1 cellular context compared by ENCODE assay signal in the genomic region with DNA sequence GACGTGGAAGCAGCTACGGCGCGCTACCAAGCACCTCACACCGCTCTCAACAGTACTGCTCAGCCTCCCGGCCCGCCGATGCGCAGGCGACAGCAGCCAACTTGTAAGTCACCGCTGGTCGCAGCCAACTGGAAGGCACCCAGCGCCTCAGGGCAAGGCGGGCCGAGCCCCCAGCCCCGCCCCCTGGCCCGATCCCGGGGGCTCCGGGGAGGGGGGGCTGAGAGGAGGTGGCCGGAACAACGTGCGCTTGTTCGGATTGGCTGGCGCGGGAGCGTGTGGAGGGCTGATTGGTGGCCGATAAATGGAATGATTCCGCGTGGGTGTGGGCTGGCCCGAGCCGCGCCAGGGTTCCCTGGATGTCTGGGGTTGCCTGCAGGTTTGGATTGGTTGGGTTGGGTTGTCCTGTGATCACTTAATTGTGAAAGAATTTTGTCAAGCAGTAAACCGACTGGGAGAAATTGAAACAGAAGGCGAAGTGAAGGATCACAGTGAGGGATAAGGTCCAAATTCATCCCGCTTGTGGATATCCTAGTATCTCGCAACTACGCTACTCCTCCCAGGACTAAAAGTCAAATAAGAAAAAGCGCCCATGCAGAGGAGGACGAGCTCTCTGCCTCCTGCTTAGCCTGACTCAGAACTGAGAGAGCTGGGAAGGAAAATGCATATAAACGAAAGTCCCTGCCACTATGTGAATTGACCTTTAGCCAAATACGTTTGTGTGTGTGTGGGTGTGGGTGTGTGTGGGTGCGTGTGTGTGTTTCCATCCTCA.
TF ChIP-seq lines count a peak whose summit lies in the region.

A gene with protein sequence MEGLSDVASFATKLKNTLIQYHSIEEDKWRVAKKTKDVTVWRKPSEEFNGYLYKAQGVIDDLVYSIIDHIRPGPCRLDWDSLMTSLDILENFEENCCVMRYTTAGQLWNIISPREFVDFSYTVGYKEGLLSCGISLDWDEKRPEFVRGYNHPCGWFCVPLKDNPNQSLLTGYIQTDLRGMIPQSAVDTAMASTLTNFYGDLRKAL (minus strand): TSS at position 130 of the 769 bp plus-strand sequence. CDS start 5,102 bp downstream, outside the sequence.

TF ChIP-seq in HepG2, 621 proteins besides CTCF, POLR2A, EP300 and RAD21 (continued from another document and continues in another):
- TF ChIP-seq, protein P1, sequence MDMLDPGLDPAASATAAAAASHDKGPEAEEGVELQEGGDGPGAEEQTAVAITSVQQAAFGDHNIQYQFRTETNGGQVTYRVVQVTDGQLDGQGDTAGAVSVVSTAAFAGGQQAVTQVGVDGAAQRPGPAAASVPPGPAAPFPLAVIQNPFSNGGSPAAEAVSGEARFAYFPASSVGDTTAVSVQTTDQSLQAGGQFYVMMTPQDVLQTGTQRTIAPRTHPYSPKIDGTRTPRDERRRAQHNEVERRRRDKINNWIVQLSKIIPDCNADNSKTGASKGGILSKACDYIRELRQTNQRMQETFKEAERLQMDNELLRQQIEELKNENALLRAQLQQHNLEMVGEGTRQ (IDR thresholded peaks at IDR 0.05; ENCODE audit: low read depth, low read length): no peak
- TF ChIP-seq, protein P1 (CRISPR knock-in tag; IDR thresholded peaks at IDR 0.05; ENCODE audit: borderline replicate concordance): 0 out of 2 replicates have a peak, but pooled peaks have one; percentile 36
- TF ChIP-seq ZNF33B (CRISPR knock-in tag; IDR thresholded peaks at IDR 0.05) (peak; percentile 77; the same call in 1 of the 2 replicates), TAF1 (CRISPR knock-in tag; IDR thresholded peaks at IDR 0.05) (peak; percentile 99), FIP1L1 (IDR thresholded peaks at IDR 0.05; ENCODE audit: borderline replicate concordance, insufficient read depth, low read depth, low read length) (no peak), RFX1 (IDR thresholded peaks at IDR 0.05) (no peak), ZNF333 (CRISPR knock-in tag; IDR thresholded peaks at IDR 0.05; ENCODE audit: borderline replicate concordance) (no peak), ZFP82 (CRISPR knock-in tag; IDR thresholded peaks at IDR 0.05; ENCODE audit: borderline replicate concordance) (peak; percentile 78; the same call in 1 of the 2 replicates), ZBTB20 (CRISPR knock-in tag; IDR thresholded peaks at IDR 0.05; ENCODE audit: borderline replicate concordance, low read depth) (no peak), PHF20 (CRISPR knock-in tag; IDR thresholded peaks at IDR 0.05) (0 out of 2 replicates have a peak, but pooled peaks have one; percentile 37), SMYD3 (CRISPR knock-in tag; IDR thresholded peaks at IDR 0.05) (0 out of 2 replicates have a peak, but pooled peaks have one; percentile 1)
- TF ChIP-seq, protein P2, sequence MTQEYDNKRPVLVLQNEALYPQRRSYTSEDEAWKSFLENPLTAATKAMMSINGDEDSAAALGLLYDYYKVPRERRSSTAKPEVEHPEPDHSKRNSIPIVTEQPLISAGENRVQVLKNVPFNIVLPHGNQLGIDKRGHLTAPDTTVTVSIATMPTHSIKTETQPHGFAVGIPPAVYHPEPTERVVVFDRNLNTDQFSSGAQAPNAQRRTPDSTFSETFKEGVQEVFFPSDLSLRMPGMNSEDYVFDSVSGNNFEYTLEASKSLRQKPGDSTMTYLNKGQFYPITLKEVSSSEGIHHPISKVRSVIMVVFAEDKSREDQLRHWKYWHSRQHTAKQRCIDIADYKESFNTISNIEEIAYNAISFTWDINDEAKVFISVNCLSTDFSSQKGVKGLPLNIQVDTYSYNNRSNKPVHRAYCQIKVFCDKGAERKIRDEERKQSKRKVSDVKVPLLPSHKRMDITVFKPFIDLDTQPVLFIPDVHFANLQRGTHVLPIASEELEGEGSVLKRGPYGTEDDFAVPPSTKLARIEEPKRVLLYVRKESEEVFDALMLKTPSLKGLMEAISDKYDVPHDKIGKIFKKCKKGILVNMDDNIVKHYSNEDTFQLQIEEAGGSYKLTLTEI (CRISPR knock-in tag; conservative IDR thresholded peaks at IDR 0.05): no peak
- TF ChIP-seq, protein P3, sequence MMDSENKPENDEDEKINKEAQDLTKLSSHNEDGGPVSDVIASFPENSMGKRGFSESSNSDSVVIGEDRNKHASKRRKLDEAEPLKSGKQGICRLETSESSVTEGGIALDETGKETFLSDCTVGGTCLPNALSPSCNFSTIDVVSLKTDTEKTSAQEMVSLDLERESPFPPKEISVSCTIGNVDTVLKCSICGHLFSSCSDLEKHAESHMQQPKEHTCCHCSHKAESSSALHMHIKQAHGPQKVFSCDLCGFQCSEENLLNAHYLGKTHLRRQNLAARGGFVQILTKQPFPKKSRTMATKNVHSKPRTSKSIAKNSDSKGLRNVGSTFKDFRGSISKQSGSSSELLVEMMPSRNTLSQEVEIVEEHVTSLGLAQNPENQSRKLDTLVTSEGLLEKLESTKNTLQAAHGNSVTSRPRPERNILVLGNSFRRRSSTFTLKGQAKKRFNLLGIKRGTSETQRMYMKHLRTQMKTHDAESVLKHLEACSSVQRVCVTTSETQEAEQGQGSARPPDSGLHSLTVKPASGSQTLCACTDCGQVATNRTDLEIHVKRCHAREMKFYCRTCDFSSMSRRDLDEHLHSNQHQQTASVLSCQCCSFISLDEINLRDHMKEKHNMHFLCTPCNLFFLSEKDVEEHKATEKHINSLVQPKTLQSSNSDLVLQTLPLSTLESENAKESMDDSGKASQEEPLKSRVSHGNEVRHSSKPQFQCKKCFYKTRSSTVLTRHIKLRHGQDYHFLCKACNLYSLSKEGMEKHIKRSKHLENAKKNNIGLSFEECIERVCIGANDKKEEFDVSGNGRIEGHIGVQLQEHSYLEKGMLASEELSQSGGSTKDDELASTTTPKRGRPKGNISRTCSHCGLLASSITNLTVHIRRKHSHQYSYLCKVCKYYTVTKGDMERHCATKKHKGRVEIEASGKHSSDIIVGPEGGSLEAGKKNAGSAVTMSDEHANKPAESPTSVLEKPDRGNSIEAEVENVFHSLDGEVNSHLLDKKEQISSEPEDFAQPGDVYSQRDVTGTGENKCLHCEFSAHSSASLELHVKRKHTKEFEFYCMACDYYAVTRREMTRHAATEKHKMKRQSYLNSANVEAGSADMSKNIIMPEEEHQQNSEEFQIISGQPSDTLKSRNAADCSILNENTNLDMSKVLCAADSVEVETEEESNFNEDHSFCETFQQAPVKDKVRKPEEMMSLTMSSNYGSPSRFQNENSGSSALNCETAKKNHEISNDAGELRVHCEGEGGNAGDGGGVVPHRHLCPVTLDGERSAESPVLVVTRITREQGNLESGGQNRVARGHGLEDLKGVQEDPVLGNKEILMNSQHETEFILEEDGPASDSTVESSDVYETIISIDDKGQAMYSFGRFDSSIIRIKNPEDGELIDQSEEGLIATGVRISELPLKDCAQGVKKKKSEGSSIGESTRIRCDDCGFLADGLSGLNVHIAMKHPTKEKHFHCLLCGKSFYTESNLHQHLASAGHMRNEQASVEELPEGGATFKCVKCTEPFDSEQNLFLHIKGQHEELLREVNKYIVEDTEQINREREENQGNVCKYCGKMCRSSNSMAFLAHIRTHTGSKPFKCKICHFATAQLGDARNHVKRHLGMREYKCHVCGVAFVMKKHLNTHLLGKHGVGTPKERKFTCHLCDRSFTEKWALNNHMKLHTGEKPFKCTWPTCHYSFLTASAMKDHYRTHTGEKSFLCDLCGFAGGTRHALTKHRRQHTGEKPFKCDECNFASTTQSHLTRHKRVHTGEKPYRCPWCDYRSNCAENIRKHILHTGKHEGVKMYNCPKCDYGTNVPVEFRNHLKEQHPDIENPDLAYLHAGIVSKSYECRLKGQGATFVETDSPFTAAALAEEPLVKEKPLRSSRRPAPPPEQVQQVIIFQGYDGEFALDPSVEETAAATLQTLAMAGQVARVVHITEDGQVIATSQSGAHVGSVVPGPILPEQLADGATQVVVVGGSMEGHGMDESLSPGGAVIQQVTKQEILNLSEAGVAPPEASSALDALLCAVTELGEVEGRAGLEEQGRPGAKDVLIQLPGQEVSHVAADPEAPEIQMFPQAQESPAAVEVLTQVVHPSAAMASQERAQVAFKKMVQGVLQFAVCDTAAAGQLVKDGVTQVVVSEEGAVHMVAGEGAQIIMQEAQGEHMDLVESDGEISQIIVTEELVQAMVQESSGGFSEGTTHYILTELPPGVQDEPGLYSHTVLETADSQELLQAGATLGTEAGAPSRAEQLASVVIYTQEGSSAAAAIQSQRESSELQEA (CRISPR knock-in tag; IDR thresholded peaks at IDR 0.05; ENCODE audit: not compliant biosample characterization): peak; percentile 78
- TF ChIP-seq, protein P4, sequence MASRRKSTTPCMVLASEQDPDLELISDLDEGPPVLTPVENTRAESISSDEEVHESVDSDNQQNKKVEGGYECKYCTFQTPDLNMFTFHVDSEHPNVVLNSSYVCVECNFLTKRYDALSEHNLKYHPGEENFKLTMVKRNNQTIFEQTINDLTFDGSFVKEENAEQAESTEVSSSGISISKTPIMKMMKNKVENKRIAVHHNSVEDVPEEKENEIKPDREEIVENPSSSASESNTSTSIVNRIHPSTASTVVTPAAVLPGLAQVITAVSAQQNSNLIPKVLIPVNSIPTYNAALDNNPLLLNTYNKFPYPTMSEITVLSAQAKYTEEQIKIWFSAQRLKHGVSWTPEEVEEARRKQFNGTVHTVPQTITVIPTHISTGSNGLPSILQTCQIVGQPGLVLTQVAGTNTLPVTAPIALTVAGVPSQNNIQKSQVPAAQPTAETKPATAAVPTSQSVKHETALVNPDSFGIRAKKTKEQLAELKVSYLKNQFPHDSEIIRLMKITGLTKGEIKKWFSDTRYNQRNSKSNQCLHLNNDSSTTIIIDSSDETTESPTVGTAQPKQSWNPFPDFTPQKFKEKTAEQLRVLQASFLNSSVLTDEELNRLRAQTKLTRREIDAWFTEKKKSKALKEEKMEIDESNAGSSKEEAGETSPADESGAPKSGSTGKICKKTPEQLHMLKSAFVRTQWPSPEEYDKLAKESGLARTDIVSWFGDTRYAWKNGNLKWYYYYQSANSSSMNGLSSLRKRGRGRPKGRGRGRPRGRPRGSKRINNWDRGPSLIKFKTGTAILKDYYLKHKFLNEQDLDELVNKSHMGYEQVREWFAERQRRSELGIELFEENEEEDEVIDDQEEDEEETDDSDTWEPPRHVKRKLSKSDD (CRISPR knock-in tag; IDR thresholded peaks at IDR 0.05; ENCODE audit: low read depth): peak; percentile 16; the same call in 1 of the 2 replicates
- TF ChIP-seq, protein P5, sequence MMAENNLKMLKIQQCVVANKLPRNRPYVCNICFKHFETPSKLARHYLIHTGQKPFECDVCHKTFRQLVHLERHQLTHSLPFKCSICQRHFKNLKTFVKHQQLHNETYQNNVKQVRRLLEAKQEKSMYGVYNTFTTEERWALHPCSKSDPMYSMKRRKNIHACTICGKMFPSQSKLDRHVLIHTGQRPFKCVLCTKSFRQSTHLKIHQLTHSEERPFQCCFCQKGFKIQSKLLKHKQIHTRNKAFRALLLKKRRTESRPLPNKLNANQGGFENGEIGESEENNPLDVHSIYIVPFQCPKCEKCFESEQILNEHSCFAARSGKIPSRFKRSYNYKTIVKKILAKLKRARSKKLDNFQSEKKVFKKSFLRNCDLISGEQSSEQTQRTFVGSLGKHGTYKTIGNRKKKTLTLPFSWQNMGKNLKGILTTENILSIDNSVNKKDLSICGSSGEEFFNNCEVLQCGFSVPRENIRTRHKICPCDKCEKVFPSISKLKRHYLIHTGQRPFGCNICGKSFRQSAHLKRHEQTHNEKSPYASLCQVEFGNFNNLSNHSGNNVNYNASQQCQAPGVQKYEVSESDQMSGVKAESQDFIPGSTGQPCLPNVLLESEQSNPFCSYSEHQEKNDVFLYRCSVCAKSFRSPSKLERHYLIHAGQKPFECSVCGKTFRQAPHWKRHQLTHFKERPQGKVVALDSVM (CRISPR knock-in tag; IDR thresholded peaks at IDR 0.05): peak; percentile 6; the same call in 1 of the 2 replicates
- TF ChIP-seq, protein P6, sequence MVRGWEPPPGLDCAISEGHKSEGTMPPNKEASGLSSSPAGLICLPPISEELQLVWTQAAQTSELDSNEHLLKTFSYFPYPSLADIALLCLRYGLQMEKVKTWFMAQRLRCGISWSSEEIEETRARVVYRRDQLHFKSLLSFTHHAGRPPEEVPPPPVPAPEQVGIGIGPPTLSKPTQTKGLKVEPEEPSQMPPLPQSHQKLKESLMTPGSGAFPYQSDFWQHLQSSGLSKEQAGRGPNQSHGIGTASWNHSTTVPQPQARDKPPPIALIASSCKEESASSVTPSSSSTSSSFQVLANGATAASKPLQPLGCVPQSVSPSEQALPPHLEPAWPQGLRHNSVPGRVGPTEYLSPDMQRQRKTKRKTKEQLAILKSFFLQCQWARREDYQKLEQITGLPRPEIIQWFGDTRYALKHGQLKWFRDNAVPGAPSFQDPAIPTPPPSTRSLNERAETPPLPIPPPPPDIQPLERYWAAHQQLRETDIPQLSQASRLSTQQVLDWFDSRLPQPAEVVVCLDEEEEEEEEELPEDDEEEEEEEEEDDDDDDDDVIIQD (CRISPR knock-in tag; IDR thresholded peaks at IDR 0.05; ENCODE audit: low read depth): peak; percentile 62; the same call in 1 of the 2 replicates
- TF ChIP-seq, protein P7, sequence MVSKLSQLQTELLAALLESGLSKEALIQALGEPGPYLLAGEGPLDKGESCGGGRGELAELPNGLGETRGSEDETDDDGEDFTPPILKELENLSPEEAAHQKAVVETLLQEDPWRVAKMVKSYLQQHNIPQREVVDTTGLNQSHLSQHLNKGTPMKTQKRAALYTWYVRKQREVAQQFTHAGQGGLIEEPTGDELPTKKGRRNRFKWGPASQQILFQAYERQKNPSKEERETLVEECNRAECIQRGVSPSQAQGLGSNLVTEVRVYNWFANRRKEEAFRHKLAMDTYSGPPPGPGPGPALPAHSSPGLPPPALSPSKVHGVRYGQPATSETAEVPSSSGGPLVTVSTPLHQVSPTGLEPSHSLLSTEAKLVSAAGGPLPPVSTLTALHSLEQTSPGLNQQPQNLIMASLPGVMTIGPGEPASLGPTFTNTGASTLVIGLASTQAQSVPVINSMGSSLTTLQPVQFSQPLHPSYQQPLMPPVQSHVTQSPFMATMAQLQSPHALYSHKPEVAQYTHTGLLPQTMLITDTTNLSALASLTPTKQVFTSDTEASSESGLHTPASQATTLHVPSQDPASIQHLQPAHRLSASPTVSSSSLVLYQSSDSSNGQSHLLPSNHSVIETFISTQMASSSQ (IDR thresholded peaks at IDR 0.05; ENCODE audit: low read depth): 0 out of 2 replicates have a peak, but pooled peaks have one; percentile 18
- TF ChIP-seq, protein P7 (CRISPR knock-in tag; IDR thresholded peaks at IDR 0.05; ENCODE audit: borderline replicate concordance): no peak; the same call in 1 of the 2 replicates
